8 cellular contexts compared by ENCODE assay signal in genomic region chr3:51967384-51968174, GRCh38. TPM values are rescaled to one million over a fixed set of nuclear protein-coding genes. Genes with fewer than 3 reads are reported as not detected.
DNase-seq lines count a peak whose midpoint lies in the region; ATAC-seq and TF ChIP-seq lines count a peak whose summit lies in the region.

Gene PCBP4, minus strand, starts transcription at chr3:51967454. Its CDS starts 6,214 bp downstream, at chr3:51961240.

- peak within 1 kb of the TSS; percentile 32 for H3K23ac ChIP-seq in neuronal stem cell (ENCODE audit: low read depth, low read length, poor library complexity)

- POLR2A ChIA-PET in Caco-2 (lab: Charles Lee), result interaction anchor here (0.6 to 1.6 kb wide), 4 partner anchors 15 to 582 kb away, joined by 3 to 11 read pairs (median 6); partner anchors contain the start of genes ACY1, DCAF1 and MANF

- ATAC-seq in GM21576 (IDR thresholded peaks at IDR 0.05; ENCODE audit: unreplicated experiment) (peak; percentile 32), GM21367 (IDR thresholded peaks at IDR 0.05; ENCODE audit: unreplicated experiment) (no peak)

- H3K36me3 Mint-ChIP-seq in Caco-2 (ENCODE audit: insufficient read depth, unreplicated experiment), result peaks cover 12% of the 10 kb centered on the region
- H3K36me3 Mint-ChIP-seq in activated naive CD8-positive, alpha-beta T cell treated with anti-CD3 and anti-CD28 coated beads for 36 hours, result peaks cover 2% of the 10 kb centered on the region

- peak within 1 kb of the TSS; percentile 97 for H3K4ac ChIP-seq in neuronal stem cell (ENCODE audit: low read length)

- H2BK5ac ChIP-seq in neuronal stem cell (ENCODE audit: low read length), result peak within 1 kb of the TSS; percentile 97

- peaks cover 6% of the 10 kb centered on the region for H3K79me1 ChIP-seq in neuronal stem cell (ENCODE audit: low read depth, low read length)

- H2BK12ac ChIP-seq in neuronal stem cell (ENCODE audit: low read length), result peak within 1 kb of the TSS; percentile 98

- peak within 1 kb of the TSS; percentile 70 for H4K8ac ChIP-seq in neuronal stem cell (ENCODE audit: low read depth, low read length)

- H3K4me3 ChIP-seq in Caco-2 (ENCODE audit: low read depth, low read length) (peak within 1 kb of the TSS; percentile 53), neuronal stem cell (ENCODE audit: low read length in 2 of 2) (peak within 1 kb of the TSS; percentile 60 to 92)

- peak; percentile 79 to 80 for DNase-seq in Caco-2
- peak; percentile 44 for DNase-seq in NCI-H510A treated with DMSO at 0.1 percent for 48 hours (lab: John Stamatoyannopoulos, UW)
- peak; percentile 29 for DNase-seq in activated naive CD8-positive, alpha-beta T cell treated with anti-CD3 and anti-CD28 coated beads for 36 hours
- DNase-seq in head of caudate nucleus, result peak; percentile 74 to 94 (median 86)
- no peak for DNase-seq in neuronal stem cell (ENCODE audit: low spot score)
- DNase-seq in COLO829 (ENCODE audit: low spot score), result no peak

- BruUV-seq in Caco-2 (replicated peaks; lab: Mats Ljungman, UMichigan), result TSS peak; percentile 63

- H3K4me1 ChIP-seq in Caco-2, result peaks cover 13% of the 10 kb centered on the region
- peaks cover 43 to 53% of the 10 kb centered on the region in 2 donors for H3K4me1 ChIP-seq in neuronal stem cell (ENCODE audit: control insufficient read depth in 2 of 2, insufficient read depth in 1 of 2, low read depth in 1 of 2, low read length in 2 of 2)

- peak within 1 kb of the TSS; percentile 96 for H2AK5ac ChIP-seq in neuronal stem cell (ENCODE audit: low read depth, low read length)

- no peak for TF ChIP-seq CTCF in Caco-2 (IDR thresholded peaks at IDR 0.05; ENCODE audit: insufficient read depth in 1 of 2, low read depth in 1 of 2, low read length in 1 of 2, severe bottlenecking in 1 of 2, unreplicated experiment in 1 of 2)

- H3K9ac ChIP-seq in neuronal stem cell (ENCODE audit: low read depth, low read length, poor library complexity), result peak within 1 kb of the TSS; percentile 97

- peak within 1 kb of the TSS; percentile 79 for H3K27ac Mint-ChIP-seq in Caco-2 (ENCODE audit: unreplicated experiment)
- peak within 1 kb of the TSS; percentile 45 for H3K27ac Mint-ChIP-seq in activated naive CD8-positive, alpha-beta T cell treated with anti-CD3 and anti-CD28 coated beads for 36 hours

- peak within 1 kb of the TSS; percentile 81 for H2BK120ac ChIP-seq in neuronal stem cell (ENCODE audit: low read depth, low read length)

- H3K18ac ChIP-seq in neuronal stem cell (ENCODE audit: low read length), result peak within 1 kb of the TSS; percentile 100

- H3K27me3 Mint-ChIP-seq in Caco-2 (ENCODE audit: insufficient read depth, unreplicated experiment), result no peaks in the 10 kb centered on the region
- H3K27me3 Mint-ChIP-seq in activated naive CD8-positive, alpha-beta T cell treated with anti-CD3 and anti-CD28 coated beads for 36 hours, result no peaks in the 10 kb centered on the region

- CTCF ChIA-PET in Caco-2 (lab: Charles Lee), result interaction anchor here (0.6 to 1.5 kb wide), 2 partner anchors 15 to 457 kb away, joined by 5 to 8 read pairs; partner anchors contain the start of gene ACY1

- peak within 1 kb of the TSS; percentile 85 for H2AFZ ChIP-seq in neuronal stem cell (ENCODE audit: low read length)

- H3K27ac ChIP-seq in neuronal stem cell (replicated peaks; ENCODE audit: low read length), result peak within 1 kb of the TSS; percentile 98

- H3K14ac ChIP-seq in neuronal stem cell (ENCODE audit: low read length), result peak within 1 kb of the TSS; percentile 77

- H3K9me3 Mint-ChIP-seq in Caco-2 (ENCODE audit: unreplicated experiment), result no peaks in the 10 kb centered on the region
- no peaks in the 10 kb centered on the region for H3K9me3 Mint-ChIP-seq in activated naive CD8-positive, alpha-beta T cell treated with anti-CD3 and anti-CD28 coated beads for 36 hours

- WGBS in neuronal stem cell (ENCODE audit: extremely low coverage in 2 of 2, insufficient read length in 2 of 2, insufficient replicate concordance in 1 of 2), 2 donors, result no CpG with 5 or more reads among the region's 91 CpGs

- H3K9me3 ChIP-seq in Caco-2 (no peaks in the 10 kb centered on the region), neuronal stem cell (replicated peaks in 1 of 2; ENCODE audit: control insufficient read depth in 2 of 2, insufficient read depth in 1 of 2, low read depth in 1 of 2, low read length in 2 of 2) (peaks cover 0 to 2% of the 10 kb centered on the region in 2 donors)

- peak within 1 kb of the TSS; percentile 86 for H3K4me3 Mint-ChIP-seq in Caco-2 (ENCODE audit: unreplicated experiment)
- peak within 1 kb of the TSS; percentile 79 for H3K4me3 Mint-ChIP-seq in activated naive CD8-positive, alpha-beta T cell treated with anti-CD3 and anti-CD28 coated beads for 36 hours

- intact Hi-C loops in Caco-2 (cut with micrococcal nuclease; ENCODE audit: unreplicated experiment), result loop anchor here (1.0 to 2.0 kb wide), 2 partner anchors 15 to 25 kb away; partner anchors contain the start of genes ACY1 and PARP3
- intact Hi-C loops in head of caudate nucleus (cut with DNase I), result no loop called here

- peak within 1 kb of the TSS; percentile 81 for H4K91ac ChIP-seq in neuronal stem cell (ENCODE audit: low read depth, low read length, poor library complexity)

- H2BK15ac ChIP-seq in neuronal stem cell (ENCODE audit: low read length), result peak within 1 kb of the TSS; percentile 93

- no peaks in the 10 kb centered on the region for H3K36me3 ChIP-seq in Caco-2 (ENCODE audit: control insufficient read depth, insufficient read depth, low read length)
- H3K36me3 ChIP-seq in neuronal stem cell (replicated peaks in 1 of 2; ENCODE audit: control insufficient read depth in 2 of 2, insufficient read depth in 2 of 2, low read length in 2 of 2), result peaks cover 0 to 3% of the 10 kb centered on the region in 2 donors

- peaks cover 20% of the 10 kb centered on the region for H3K4me1 Mint-ChIP-seq in Caco-2 (ENCODE audit: low read depth, unreplicated experiment)
- peaks cover 7% of the 10 kb centered on the region for H3K4me1 Mint-ChIP-seq in activated naive CD8-positive, alpha-beta T cell treated with anti-CD3 and anti-CD28 coated beads for 36 hours

- H3K27me3 ChIP-seq in Caco-2 (replicated peaks; ENCODE audit: control insufficient read depth, insufficient read depth, low read length) (no peaks in the 10 kb centered on the region), neuronal stem cell (ENCODE audit: control insufficient read depth in 3 of 3, insufficient read depth in 3 of 3, low read depth in 1 of 3, low read length in 3 of 3) (no peaks in the 10 kb centered on the region)

- H3K4me2 ChIP-seq in neuronal stem cell (ENCODE audit: insufficient read depth, low read length, poor library complexity, severe bottlenecking), result peak within 1 kb of the TSS; percentile 93

RNA-seq across cellular contexts. Expression of gene PCBP4, which starts in this region (rescaled TPM):
- total RNA-seq in Caco-2 (2022), result 42.3 and 46.5 TPM in 2 replicates
- total RNA-seq in activated naive CD8-positive, alpha-beta T cell treated with anti-CD3 and anti-CD28 coated beads for 36 hours, result 1 to 10 TPM; 4.5 to 5.6 TPM
- 68.8 TPM for polyA plus RNA-seq in neuronal stem cell (2013, experiment 1 of 2)
- polyA plus RNA-seq in neuronal stem cell (2013, experiment 2 of 2), result 66.4 TPM

Comparison
In these comparisons a context has a peak if more than half of its experiments do, and no peak if none do; other contexts are left out.
1. DNase-seq: peak in Caco-2 (2 of 2), NCI-H510A treated with DMSO at 0.1 percent for 48 hours (single experiment), activated naive CD8-positive, alpha-beta T cell treated with anti-CD3 and anti-CD28 coated beads for 36 hours (single experiment) and head of caudate nucleus (42 of 42); none in neuronal stem cell (single experiment) and COLO829 (single experiment).